Comparison of ENCODE assay signal across 16 cellular contexts in the genomic region with DNA sequence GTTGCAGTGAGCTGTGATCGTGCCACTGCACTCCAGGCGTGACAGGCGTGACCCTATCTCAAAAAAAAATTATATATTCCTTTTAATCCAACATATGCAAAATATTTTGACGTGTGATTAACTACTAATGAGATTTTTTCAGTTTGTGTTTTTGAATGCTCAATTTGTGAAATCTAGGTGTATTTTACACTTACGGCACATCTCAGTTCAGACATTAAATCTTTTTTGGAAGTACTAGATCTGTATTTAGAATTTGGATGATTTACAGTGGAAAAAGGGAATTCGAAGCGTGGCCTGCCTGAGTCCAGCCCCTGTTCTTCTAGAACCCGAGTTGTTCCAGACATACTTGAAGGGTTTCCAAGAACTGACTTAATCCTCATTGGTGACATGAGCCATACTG. TPM values are rescaled to one million over a fixed set of nuclear protein-coding genes. Genes with fewer than 3 reads are reported as not detected.
DNase-seq lines count a peak whose midpoint lies in the region; ATAC-seq and TF ChIP-seq lines count a peak whose summit lies in the region.
"Had no signal": no experiment of that assay in that cellular context is flagged by ENCODE, and none has a peak within 500 bp of the region (broad histone marks: within the 10 kb centered on the region; RNA-seq: fewer than 3 reads in every experiment).

No MANE protein-coding gene starts in this region.

- peak overlapping the region; percentile 74; the same call in 1 of the 2 replicates for H4K5ac ChIP-seq in IMR-90 (ENCODE audit: low read depth, low read length)

- H3K4me3 ChIP-seq in IMR-90 (ENCODE audit: insufficient read depth, low read depth, low read length): no peak overlapping the region
- no peak overlapping the region for H3K4me3 ChIP-seq in hepatocyte
- no peak overlapping the region for H3K4me3 ChIP-seq in neuronal stem cell (ENCODE audit: low read length in 2 of 2)
- H3K4me3 ChIP-seq: GM12878 had no signal

- H3K79me1 ChIP-seq in IMR-90 (ENCODE audit: low read depth in 1 of 2, low read length in 2 of 2): no peaks in the 10 kb centered on the region
- H3K79me1 ChIP-seq in neuronal stem cell (ENCODE audit: low read depth, low read length): no peaks in the 10 kb centered on the region

- no peak for TF ChIP-seq RAD21 in IMR-90 (IDR thresholded peaks at IDR 0.05; ENCODE audit: low read length)

- H3K9me1 ChIP-seq in IMR-90 (ENCODE audit: insufficient read depth, low read length): peaks cover 11% of the 10 kb centered on the region; the same call in 1 of the 2 replicates

- no peak for TF ChIP-seq CTCF in 22Rv1 (IDR thresholded peaks at IDR 0.05)
- TF ChIP-seq CTCF in IMR-90 (conservative IDR thresholded peaks at IDR 0.05; ENCODE audit: low read depth, low read length): no peak
- TF ChIP-seq CTCF in hepatocyte (IDR thresholded peaks at IDR 0.05; ENCODE audit: poor library complexity): no peak

- in situ Hi-C loops in IMR-90 (cut with MboI; ENCODE audit: low sequenced_read_pairs): no loop called here

- peaks cover 36% of the 10 kb centered on the region for H3K79me2 ChIP-seq in hepatocyte

- no peaks in the 10 kb centered on the region for H4K20me1 ChIP-seq in IMR-90 (ENCODE audit: insufficient read depth, low read length)
- no peaks in the 10 kb centered on the region for H4K20me1 ChIP-seq in hepatocyte (ENCODE audit: insufficient read depth, poor library complexity, severe bottlenecking)

- no peak overlapping the region for H2BK12ac ChIP-seq in neuronal stem cell (ENCODE audit: low read length)

- DNase-seq in IMR-90 (no peak), hepatocyte (ENCODE audit: low spot score) (no peak), neuronal stem cell (ENCODE audit: low spot score) (no peak), HCEC 1CT (no peak), NOMO-1 treated with DMSO at 0.1 percent for 48 hours (lab: John Stamatoyannopoulos, UW; ENCODE audit: unreplicated experiment) (no peak)
- DNase-seq: DMS53, Kasumi-1, NCI-H187 treated with DMSO at 0.1 percent for 48 hours, NCI-H2171 treated with DMSO at 0.1 percent for 48 hours, NCI-H774 had no signal

- no peak overlapping the region for H3K56ac ChIP-seq in IMR-90 (ENCODE audit: extremely low read depth, insufficient read depth, low read length)

- H3K14ac ChIP-seq in IMR-90 (replicated peaks; ENCODE audit: low read depth, low read length) (peak overlapping the region; percentile 17; the same call in 1 of the 2 replicates), neuronal stem cell (ENCODE audit: low read length) (no peak overlapping the region)

- no peak overlapping the region; the same call in 2 of the 3 replicates for H2BK15ac ChIP-seq in IMR-90 (ENCODE audit: low read depth, low read length)
- no peak overlapping the region for H2BK15ac ChIP-seq in neuronal stem cell (ENCODE audit: low read length)

- H4K8ac ChIP-seq in IMR-90 (ENCODE audit: low read depth in 2 of 2, low read length in 2 of 2) (peak overlapping the region; percentile 48 to 84; a peak in 3 of 4 replicates), neuronal stem cell (ENCODE audit: low read depth, low read length) (no peak overlapping the region)

- ATAC-seq in IMR-90 (ENCODE audit: low read depth) (no peak), HG03039 (IDR thresholded peaks at IDR 0.05; ENCODE audit: unreplicated experiment) (no peak), GM21515 (IDR thresholded peaks at IDR 0.05; ENCODE audit: unreplicated experiment) (no peak)
- ATAC-seq: GM12878 had no signal

- POLR2A ChIA-PET in IMR-90 (lab: Charles Lee; ENCODE audit: unreplicated experiment): no interaction called here

- H3K4me1 ChIP-seq in IMR-90 (ENCODE audit: control insufficient read depth, insufficient read depth, low read length) (peaks cover 11% of the 10 kb centered on the region), hepatocyte (ENCODE audit: insufficient read depth) (peaks cover 61% of the 10 kb centered on the region), neuronal stem cell (ENCODE audit: control insufficient read depth in 2 of 2, insufficient read depth in 1 of 2, low read depth in 1 of 2, low read length in 2 of 2) (peaks cover 9 to 28% of the 10 kb centered on the region in 2 donors)

- H3K36me3 ChIP-seq in IMR-90 (ENCODE audit: control insufficient read depth, insufficient read depth, low read length) (no peaks in the 10 kb centered on the region), hepatocyte (replicated peaks; ENCODE audit: insufficient read depth, low read depth) (no peaks in the 10 kb centered on the region), neuronal stem cell (replicated peaks in 1 of 2; ENCODE audit: control insufficient read depth in 2 of 2, insufficient read depth in 2 of 2, low read length in 2 of 2) (no peaks in the 10 kb centered on the region)

- intact Hi-C loops in IMR-90 (cut with micrococcal nuclease): no loop called here

- dilution Hi-C loops in IMR-90 (cut with HindIII; ENCODE audit: low sequenced_read_pairs, unreplicated experiment): no loop called here

- H2BK20ac ChIP-seq in IMR-90 (ENCODE audit: low read depth, low read length): no peak overlapping the region

- H3K23ac ChIP-seq in IMR-90 (ENCODE audit: low read depth, low read length) (0 out of 2 replicates have a peak overlapping the region, but pooled peaks have one; percentile 1), neuronal stem cell (ENCODE audit: low read depth, low read length, poor library complexity) (no peak overlapping the region)

- H3K4ac ChIP-seq in IMR-90 (ENCODE audit: low read depth, low read length) (peak overlapping the region; percentile 44), neuronal stem cell (ENCODE audit: low read length) (no peak overlapping the region)

- no peak for TF ChIP-seq POLR2A in IMR-90 (IDR thresholded peaks at IDR 0.05; ENCODE audit: low read depth, low read length)

- WGBS in IMR-90 (ENCODE audit: extremely low coverage in 2 of 2, insufficient read length in 1 of 2), 2 experiments: 70% methylated on average over 3 of the region's 8 CpGs; no CpG with 5 or more reads in 1 of the 2 experiments
- WGBS in hepatocyte (ENCODE audit: low lambda C conversion rate, missing lambda C conversion rate): 80% methylated on average over 8 of the region's 8 CpGs
- no CpG with 5 or more reads among the region's 8 CpGs for WGBS in neuronal stem cell (ENCODE audit: extremely low coverage in 2 of 2, insufficient read length in 2 of 2, insufficient replicate concordance in 1 of 2), 2 donors

- peak overlapping the region; percentile 52 for H3K4me2 ChIP-seq in IMR-90 (ENCODE audit: low read depth, low read length)
- H3K4me2 ChIP-seq in hepatocyte: peak overlapping the region; percentile 67
- no peak overlapping the region for H3K4me2 ChIP-seq in neuronal stem cell (ENCODE audit: insufficient read depth, low read length, poor library complexity, severe bottlenecking)

- H2AFZ ChIP-seq in IMR-90 (replicated peaks; ENCODE audit: low read length, poor library complexity) (peak overlapping the region; percentile 87), hepatocyte (no peak overlapping the region), neuronal stem cell (ENCODE audit: low read length) (peak overlapping the region; percentile 83)

- H3K9me3 ChIP-seq in IMR-90 (ENCODE audit: control insufficient read depth, insufficient read depth, low read length): no peaks in the 10 kb centered on the region
- H3K9me3 ChIP-seq in hepatocyte (ENCODE audit: low read depth): no peaks in the 10 kb centered on the region
- no peaks in the 10 kb centered on the region for H3K9me3 ChIP-seq in neuronal stem cell (replicated peaks in 1 of 2; ENCODE audit: control insufficient read depth in 2 of 2, insufficient read depth in 1 of 2, low read depth in 1 of 2, low read length in 2 of 2)

- H3K27me3 ChIP-seq in IMR-90 (ENCODE audit: control insufficient read depth, insufficient read depth, low read length) (peaks cover 10% of the 10 kb centered on the region), hepatocyte (no peaks in the 10 kb centered on the region), neuronal stem cell (ENCODE audit: control insufficient read depth in 3 of 3, insufficient read depth in 3 of 3, low read depth in 1 of 3, low read length in 3 of 3) (peaks cover 0 to 13% (median 0%) of the 10 kb centered on the region in 3 experiments)

- no TSS peak for BruUV-seq in IMR-90 (replicated peaks; lab: Mats Ljungman, UMichigan)

- CTCF ChIA-PET in IMR-90 (lab: Yijun Ruan, JAX): interaction anchor here (1.2 kb wide), 1 partner anchor 36 kb away, joined by 3 read pairs; a partner anchor contains a TSS

- no peaks in the 10 kb centered on the region for H3K9me2 ChIP-seq in hepatocyte (replicated peaks; ENCODE audit: insufficient read depth)

- no peak overlapping the region; the same call in 1 of the 2 replicates for H2AK5ac ChIP-seq in IMR-90 (ENCODE audit: low read depth, low read length)
- H2AK5ac ChIP-seq in neuronal stem cell (ENCODE audit: low read depth, low read length): peak overlapping the region; percentile 34

- peak overlapping the region; percentile 1 for H2AK9ac ChIP-seq in IMR-90 (replicated peaks; ENCODE audit: low read depth, low read length, poor library complexity)

- H3K27ac ChIP-seq in 22Rv1: peak overlapping the region; percentile 100; the same call in 1 of the 2 replicates
- peak overlapping the region; percentile 69; the same call in 1 of the 2 replicates for H3K27ac ChIP-seq in IMR-90 (ENCODE audit: insufficient read depth, low read length)
- peak overlapping the region; percentile 100 for H3K27ac ChIP-seq in hepatocyte
- H3K27ac ChIP-seq in neuronal stem cell (replicated peaks; ENCODE audit: low read length): peak overlapping the region; percentile 70

- H2BK5ac ChIP-seq in IMR-90 (ENCODE audit: low read depth, low read length, poor library complexity, severe bottlenecking) (peak overlapping the region; percentile 1), neuronal stem cell (ENCODE audit: low read length) (peak overlapping the region; percentile 56)

- H3K9ac ChIP-seq in IMR-90 (ENCODE audit: low read depth, low read length) (peak overlapping the region; percentile 54), neuronal stem cell (ENCODE audit: low read depth, low read length, poor library complexity) (no peak overlapping the region)

- H3K18ac ChIP-seq in IMR-90 (ENCODE audit: low read depth, low read length) (peak overlapping the region; percentile 61; the same call in 1 of the 2 replicates), neuronal stem cell (ENCODE audit: low read length) (peak overlapping the region; percentile 67)

- H2BK120ac ChIP-seq in IMR-90 (ENCODE audit: low read depth, low read length) (peak overlapping the region; percentile 43), neuronal stem cell (ENCODE audit: low read depth, low read length) (peak overlapping the region; percentile 19)

- H4K91ac ChIP-seq in IMR-90 (ENCODE audit: insufficient read depth, low read depth, low read length) (peak overlapping the region; percentile 48; the same call in 1 of the 2 replicates), neuronal stem cell (ENCODE audit: low read depth, low read length, poor library complexity) (no peak overlapping the region)

RNA-seq across cellular contexts. Expression of a gene that starts 26.9 kb away (rescaled TPM):
- total RNA-seq in IMR-90 (2012; rRNA removed) (0.54 and 0.56 TPM in 2 replicates), hepatocyte (60.9 and 81.8 TPM in 2 replicates)
- polyA plus RNA-seq in IMR-90 (2012; rRNA removed) (0.53 and 0.72 TPM in 2 replicates), hepatocyte (154 and 194 TPM in 2 replicates)
- 1.2 and 1.6 TPM in 2 replicates for polyA plus RNA-seq in IMR-90 (2012; cell fraction: cytosol; rRNA removed)
- polyA plus RNA-seq in IMR-90 (2012; cell fraction: nucleus; rRNA removed; ENCODE audit: low replicate concordance): 2.0 and 4.5 TPM in 2 replicates
- 25.2 TPM for polyA plus RNA-seq in neuronal stem cell (2013, experiment 1 of 2)
- 26.4 TPM for polyA plus RNA-seq in neuronal stem cell (2013, experiment 2 of 2)

RNA-seq across cellular contexts. Expression of a gene that starts 35.2 kb away (rescaled TPM):
- total RNA-seq in IMR-90 (2012; rRNA removed) (0.18 TPM in 1 of 2 replicates, not detected in the other), hepatocyte (99.8 and 153 TPM in 2 replicates)
- polyA plus RNA-seq in IMR-90 (2012; rRNA removed) (0.43 and 0.65 TPM in 2 replicates), hepatocyte (124 and 132 TPM in 2 replicates)
- 0.06 and 0.22 TPM in 2 replicates for polyA plus RNA-seq in IMR-90 (2012; cell fraction: cytosol; rRNA removed)
- polyA plus RNA-seq in IMR-90 (2012; cell fraction: nucleus; rRNA removed; ENCODE audit: low replicate concordance): 6.8 and 8.7 TPM in 2 replicates
- 8.5 TPM for polyA plus RNA-seq in neuronal stem cell (2013, experiment 1 of 2)
- 8.9 TPM for polyA plus RNA-seq in neuronal stem cell (2013, experiment 2 of 2)
- total RNA-seq: RPMI7951 had no signal

RNA-seq across cellular contexts. Expression of a gene that starts 36.1 kb away (rescaled TPM):
- total RNA-seq in IMR-90 (2012; rRNA removed): 6.4 and 7.2 TPM in 2 replicates
- polyA plus RNA-seq in IMR-90 (2012; rRNA removed): 14.9 and 16.2 TPM in 2 replicates
- polyA plus RNA-seq in IMR-90 (2012; cell fraction: cytosol; rRNA removed): 9.8 and 14.7 TPM in 2 replicates
- polyA plus RNA-seq in IMR-90 (2012; cell fraction: nucleus; rRNA removed; ENCODE audit: low replicate concordance): 37.4 and 62.8 TPM in 2 replicates
- 30.4 and 42.5 TPM in 2 replicates for total RNA-seq in hepatocyte
- polyA plus RNA-seq in hepatocyte: 46.3 and 52.3 TPM in 2 replicates
- 21.2 TPM for polyA plus RNA-seq in neuronal stem cell (2013, experiment 1 of 2)
- polyA plus RNA-seq in neuronal stem cell (2013, experiment 2 of 2): 24.0 TPM

RNA-seq across cellular contexts. Expression of a gene that starts 37.1 kb away (rescaled TPM):
- total RNA-seq in IMR-90 (2012; rRNA removed): 2.2 and 2.9 TPM in 2 replicates
- 6.9 and 7.5 TPM in 2 replicates for polyA plus RNA-seq in IMR-90 (2012; rRNA removed)
- 4.7 and 6.3 TPM in 2 replicates for polyA plus RNA-seq in IMR-90 (2012; cell fraction: cytosol; rRNA removed)
- 17.2 and 50.6 TPM in 2 replicates for polyA plus RNA-seq in IMR-90 (2012; cell fraction: nucleus; rRNA removed; ENCODE audit: low replicate concordance)
- 5.3 and 9.8 TPM in 2 replicates for total RNA-seq in hepatocyte
- polyA plus RNA-seq in hepatocyte: 14.5 and 16.2 TPM in 2 replicates
- polyA plus RNA-seq in neuronal stem cell (2013, experiment 1 of 2): 7.5 TPM
- 7.9 TPM for polyA plus RNA-seq in neuronal stem cell (2013, experiment 2 of 2)
- polyA plus RNA-seq: CD14-positive monocyte had no signal

Comparison
In these comparisons a context has a peak if more than half of its experiments do, and no peak if none do; other contexts are left out.
1. RNA of a gene that starts 26.9 kb away (total RNA-seq): 60.9 to 81.8 TPM in hepatocyte; 0.54 to 0.56 TPM in IMR-90; every median in the first group is over 10 times any median in the second.
2. RNA of a gene that starts 35.2 kb away (total RNA-seq): 99.8 to 153 TPM in hepatocyte; 0.18 TPM in IMR-90; every median in the first group is over 10 times any median in the second.
3. Peak in every context shown above with its lines, with median percentiles within 50 percentile points of each other: H3K27ac ChIP-seq.